Comparison of ENCODE assay signal across 1 cellular context in the genomic region with DNA sequence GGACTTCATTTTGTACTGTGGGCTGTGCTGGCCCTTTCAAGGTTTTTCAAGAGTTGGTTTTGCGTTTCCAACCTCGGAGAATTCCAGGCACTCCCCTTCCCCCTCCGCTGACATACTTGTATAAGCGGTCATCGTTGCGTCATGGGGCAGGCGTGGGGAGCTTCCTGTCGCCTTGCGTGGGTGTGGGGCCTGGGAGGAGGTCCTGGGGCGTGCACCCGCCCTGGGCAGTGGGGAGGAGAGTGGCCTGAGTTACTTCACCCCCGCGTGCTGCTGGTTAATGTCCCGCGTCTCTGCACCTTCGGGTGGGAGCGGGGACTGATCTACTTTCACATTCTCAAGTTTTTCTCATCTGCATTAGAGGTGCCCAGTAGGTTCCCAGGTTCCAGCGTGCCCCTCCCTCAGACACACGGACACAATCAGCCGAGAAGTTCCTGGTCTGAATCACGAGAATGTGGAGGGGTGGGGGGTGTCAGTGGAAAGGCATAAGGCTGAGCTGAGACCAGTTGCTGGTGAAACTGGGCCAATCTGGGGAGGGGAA.
TF ChIP-seq lines count a peak whose summit lies in the region.

No MANE protein-coding gene starts in this region.

TF ChIP-seq in K562, 482 proteins besides CTCF, POLR2A, EP300 and RAD21 (continued from another document and continues in another):
- TF ChIP-seq, protein P1, sequence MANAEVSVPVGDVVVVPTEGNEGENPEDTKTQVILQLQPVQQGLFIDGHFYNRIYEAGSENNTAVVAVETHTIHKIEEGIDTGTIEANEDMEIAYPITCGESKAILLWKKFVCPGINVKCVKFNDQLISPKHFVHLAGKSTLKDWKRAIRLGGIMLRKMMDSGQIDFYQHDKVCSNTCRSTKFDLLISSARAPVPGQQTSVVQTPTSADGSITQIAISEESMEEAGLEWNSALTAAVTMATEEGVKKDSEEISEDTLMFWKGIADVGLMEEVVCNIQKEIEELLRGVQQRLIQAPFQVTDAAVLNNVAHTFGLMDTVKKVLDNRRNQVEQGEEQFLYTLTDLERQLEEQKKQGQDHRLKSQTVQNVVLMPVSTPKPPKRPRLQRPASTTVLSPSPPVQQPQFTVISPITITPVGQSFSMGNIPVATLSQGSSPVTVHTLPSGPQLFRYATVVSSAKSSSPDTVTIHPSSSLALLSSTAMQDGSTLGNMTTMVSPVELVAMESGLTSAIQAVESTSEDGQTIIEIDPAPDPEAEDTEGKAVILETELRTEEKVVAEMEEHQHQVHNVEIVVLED (CRISPR knock-in tag; IDR thresholded peaks at IDR 0.05) = no peak
- TF ChIP-seq TOE1 (IDR thresholded peaks at IDR 0.05; ENCODE audit: borderline replicate concordance) = 0 out of 2 replicates have a peak, but pooled peaks have one; percentile 20
- no peak for TF ChIP-seq TOE1 (CRISPR knock-in tag; IDR thresholded peaks at IDR 0.05; ENCODE audit: borderline replicate concordance, low read depth)
- TF ChIP-seq, protein P2, sequence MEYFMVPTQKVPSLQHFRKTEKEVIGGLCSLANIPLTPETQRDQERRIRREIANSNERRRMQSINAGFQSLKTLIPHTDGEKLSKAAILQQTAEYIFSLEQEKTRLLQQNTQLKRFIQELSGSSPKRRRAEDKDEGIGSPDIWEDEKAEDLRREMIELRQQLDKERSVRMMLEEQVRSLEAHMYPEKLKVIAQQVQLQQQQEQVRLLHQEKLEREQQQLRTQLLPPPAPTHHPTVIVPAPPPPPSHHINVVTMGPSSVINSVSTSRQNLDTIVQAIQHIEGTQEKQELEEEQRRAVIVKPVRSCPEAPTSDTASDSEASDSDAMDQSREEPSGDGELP (CRISPR knock-in tag; IDR thresholded peaks at IDR 0.05; ENCODE audit: borderline replicate concordance) = peak; percentile 46; the same call in 1 of the 2 replicates
- peak; percentile 56 for TF ChIP-seq RBFOX2 (IDR thresholded peaks at IDR 0.05; ENCODE audit: low read depth, low read length)
- peak; percentile 12 for TF ChIP-seq RBM39 (optimal IDR thresholded peaks at IDR 0.05; ENCODE audit: low read depth, low read length)
- TF ChIP-seq ZNF24 (IDR thresholded peaks at IDR 0.05) = 0 out of 2 replicates have a peak, but pooled peaks have one; percentile 10
- no peak for TF ChIP-seq CBX2 (IDR thresholded peaks at IDR 0.05; ENCODE audit: insufficient read depth, low read length, poor library complexity, severe bottlenecking)
- TF ChIP-seq CSDE1 (IDR thresholded peaks at IDR 0.05) = no peak
- TF ChIP-seq, protein P3, sequence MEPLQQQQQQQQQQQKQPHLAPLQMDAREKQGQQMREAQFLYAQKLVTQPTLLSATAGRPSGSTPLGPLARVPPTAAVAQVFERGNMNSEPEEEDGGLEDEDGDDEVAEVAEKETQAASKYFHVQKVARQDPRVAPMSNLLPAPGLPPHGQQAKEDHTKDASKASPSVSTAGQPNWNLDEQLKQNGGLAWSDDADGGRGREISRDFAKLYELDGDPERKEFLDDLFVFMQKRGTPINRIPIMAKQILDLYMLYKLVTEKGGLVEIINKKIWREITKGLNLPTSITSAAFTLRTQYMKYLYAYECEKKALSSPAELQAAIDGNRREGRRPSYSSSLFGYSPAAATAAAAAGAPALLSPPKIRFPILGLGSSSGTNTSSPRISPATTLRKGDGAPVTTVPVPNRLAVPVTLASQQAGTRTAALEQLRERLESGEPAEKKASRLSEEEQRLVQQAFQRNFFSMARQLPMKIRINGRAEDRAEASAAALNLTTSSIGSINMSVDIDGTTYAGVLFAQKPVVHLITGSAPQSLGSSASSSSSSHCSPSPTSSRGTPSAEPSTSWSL (CRISPR knock-in tag; IDR thresholded peaks at IDR 0.05; ENCODE audit: borderline replicate concordance) = no peak
- 0 out of 2 replicates have a peak, but pooled peaks have one; percentile 10 for TF ChIP-seq ZSCAN29 (IDR thresholded peaks at IDR 0.05)
- TF ChIP-seq ZNF253 (CRISPR knock-in tag; conservative IDR thresholded peaks at IDR 0.05) = no peak
- TF ChIP-seq, protein P4, sequence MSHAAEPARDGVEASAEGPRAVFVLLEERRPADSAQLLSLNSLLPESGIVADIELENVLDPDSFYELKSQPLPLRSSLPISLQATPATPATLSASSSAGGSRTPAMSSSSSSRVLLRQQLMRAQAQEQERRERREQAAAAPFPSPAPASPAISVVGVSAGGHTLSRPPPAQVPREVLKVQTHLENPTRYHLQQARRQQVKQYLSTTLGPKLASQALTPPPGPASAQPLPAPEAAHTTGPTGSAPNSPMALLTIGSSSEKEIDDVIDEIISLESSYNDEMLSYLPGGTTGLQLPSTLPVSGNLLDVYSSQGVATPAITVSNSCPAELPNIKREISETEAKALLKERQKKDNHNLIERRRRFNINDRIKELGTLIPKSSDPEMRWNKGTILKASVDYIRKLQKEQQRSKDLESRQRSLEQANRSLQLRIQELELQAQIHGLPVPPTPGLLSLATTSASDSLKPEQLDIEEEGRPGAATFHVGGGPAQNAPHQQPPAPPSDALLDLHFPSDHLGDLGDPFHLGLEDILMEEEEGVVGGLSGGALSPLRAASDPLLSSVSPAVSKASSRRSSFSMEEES (CRISPR knock-in tag; IDR thresholded peaks at IDR 0.05) = no peak
- no peak for TF ChIP-seq MEIS2 (IDR thresholded peaks at IDR 0.05; ENCODE audit: partially characterized antibody)
- TF ChIP-seq, protein P5, sequence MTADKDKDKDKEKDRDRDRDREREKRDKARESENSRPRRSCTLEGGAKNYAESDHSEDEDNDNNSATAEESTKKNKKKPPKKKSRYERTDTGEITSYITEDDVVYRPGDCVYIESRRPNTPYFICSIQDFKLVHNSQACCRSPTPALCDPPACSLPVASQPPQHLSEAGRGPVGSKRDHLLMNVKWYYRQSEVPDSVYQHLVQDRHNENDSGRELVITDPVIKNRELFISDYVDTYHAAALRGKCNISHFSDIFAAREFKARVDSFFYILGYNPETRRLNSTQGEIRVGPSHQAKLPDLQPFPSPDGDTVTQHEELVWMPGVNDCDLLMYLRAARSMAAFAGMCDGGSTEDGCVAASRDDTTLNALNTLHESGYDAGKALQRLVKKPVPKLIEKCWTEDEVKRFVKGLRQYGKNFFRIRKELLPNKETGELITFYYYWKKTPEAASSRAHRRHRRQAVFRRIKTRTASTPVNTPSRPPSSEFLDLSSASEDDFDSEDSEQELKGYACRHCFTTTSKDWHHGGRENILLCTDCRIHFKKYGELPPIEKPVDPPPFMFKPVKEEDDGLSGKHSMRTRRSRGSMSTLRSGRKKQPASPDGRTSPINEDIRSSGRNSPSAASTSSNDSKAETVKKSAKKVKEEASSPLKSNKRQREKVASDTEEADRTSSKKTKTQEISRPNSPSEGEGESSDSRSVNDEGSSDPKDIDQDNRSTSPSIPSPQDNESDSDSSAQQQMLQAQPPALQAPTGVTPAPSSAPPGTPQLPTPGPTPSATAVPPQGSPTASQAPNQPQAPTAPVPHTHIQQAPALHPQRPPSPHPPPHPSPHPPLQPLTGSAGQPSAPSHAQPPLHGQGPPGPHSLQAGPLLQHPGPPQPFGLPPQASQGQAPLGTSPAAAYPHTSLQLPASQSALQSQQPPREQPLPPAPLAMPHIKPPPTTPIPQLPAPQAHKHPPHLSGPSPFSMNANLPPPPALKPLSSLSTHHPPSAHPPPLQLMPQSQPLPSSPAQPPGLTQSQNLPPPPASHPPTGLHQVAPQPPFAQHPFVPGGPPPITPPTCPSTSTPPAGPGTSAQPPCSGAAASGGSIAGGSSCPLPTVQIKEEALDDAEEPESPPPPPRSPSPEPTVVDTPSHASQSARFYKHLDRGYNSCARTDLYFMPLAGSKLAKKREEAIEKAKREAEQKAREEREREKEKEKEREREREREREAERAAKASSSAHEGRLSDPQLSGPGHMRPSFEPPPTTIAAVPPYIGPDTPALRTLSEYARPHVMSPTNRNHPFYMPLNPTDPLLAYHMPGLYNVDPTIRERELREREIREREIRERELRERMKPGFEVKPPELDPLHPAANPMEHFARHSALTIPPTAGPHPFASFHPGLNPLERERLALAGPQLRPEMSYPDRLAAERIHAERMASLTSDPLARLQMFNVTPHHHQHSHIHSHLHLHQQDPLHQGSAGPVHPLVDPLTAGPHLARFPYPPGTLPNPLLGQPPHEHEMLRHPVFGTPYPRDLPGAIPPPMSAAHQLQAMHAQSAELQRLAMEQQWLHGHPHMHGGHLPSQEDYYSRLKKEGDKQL (CRISPR knock-in tag; IDR thresholded peaks at IDR 0.05; ENCODE audit: borderline replicate concordance) = peak; percentile 66; the same call in 1 of the 2 replicates
- TF ChIP-seq, protein P6, sequence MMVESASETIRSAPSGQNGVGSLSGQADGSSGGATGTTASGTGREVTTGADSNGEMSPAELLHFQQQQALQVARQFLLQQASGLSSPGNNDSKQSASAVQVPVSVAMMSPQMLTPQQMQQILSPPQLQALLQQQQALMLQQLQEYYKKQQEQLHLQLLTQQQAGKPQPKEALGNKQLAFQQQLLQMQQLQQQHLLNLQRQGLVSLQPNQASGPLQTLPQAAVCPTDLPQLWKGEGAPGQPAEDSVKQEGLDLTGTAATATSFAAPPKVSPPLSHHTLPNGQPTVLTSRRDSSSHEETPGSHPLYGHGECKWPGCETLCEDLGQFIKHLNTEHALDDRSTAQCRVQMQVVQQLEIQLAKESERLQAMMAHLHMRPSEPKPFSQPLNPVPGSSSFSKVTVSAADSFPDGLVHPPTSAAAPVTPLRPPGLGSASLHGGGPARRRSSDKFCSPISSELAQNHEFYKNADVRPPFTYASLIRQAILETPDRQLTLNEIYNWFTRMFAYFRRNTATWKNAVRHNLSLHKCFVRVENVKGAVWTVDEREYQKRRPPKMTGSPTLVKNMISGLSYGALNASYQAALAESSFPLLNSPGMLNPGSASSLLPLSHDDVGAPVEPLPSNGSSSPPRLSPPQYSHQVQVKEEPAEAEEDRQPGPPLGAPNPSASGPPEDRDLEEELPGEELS (CRISPR knock-in tag; IDR thresholded peaks at IDR 0.05; ENCODE audit: borderline replicate concordance) = 0 out of 2 replicates have a peak, but pooled peaks have one; percentile 49
- TF ChIP-seq HDAC8 (tag; IDR thresholded peaks at IDR 0.05) = no peak
- TF ChIP-seq KAT2B (IDR thresholded peaks at IDR 0.05; ENCODE audit: low read depth, low read length) = no peak
- TF ChIP-seq ZNF717 (CRISPR knock-in tag; IDR thresholded peaks at IDR 0.05) = no peak
- TF ChIP-seq SMARCB1 (IDR thresholded peaks at IDR 0.05; ENCODE audit: insufficient read length, low read depth) = no peak
- TF ChIP-seq, protein P7, sequence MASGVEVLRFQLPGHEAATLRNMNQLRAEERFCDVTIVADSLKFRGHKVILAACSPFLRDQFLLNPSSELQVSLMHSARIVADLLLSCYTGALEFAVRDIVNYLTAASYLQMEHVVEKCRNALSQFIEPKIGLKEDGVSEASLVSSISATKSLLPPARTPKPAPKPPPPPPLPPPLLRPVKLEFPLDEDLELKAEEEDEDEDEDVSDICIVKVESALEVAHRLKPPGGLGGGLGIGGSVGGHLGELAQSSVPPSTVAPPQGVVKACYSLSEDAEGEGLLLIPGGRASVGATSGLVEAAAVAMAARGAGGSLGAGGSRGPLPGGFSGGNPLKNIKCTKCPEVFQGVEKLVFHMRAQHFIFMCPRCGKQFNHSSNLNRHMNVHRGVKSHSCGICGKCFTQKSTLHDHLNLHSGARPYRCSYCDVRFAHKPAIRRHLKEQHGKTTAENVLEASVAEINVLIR (CRISPR knock-in tag; IDR thresholded peaks at IDR 0.05) = peak; percentile 64
- TF ChIP-seq TCF3 (CRISPR knock-in tag; IDR thresholded peaks at IDR 0.05) = no peak; the same call in 1 of the 2 replicates
- TF ChIP-seq, protein P8, sequence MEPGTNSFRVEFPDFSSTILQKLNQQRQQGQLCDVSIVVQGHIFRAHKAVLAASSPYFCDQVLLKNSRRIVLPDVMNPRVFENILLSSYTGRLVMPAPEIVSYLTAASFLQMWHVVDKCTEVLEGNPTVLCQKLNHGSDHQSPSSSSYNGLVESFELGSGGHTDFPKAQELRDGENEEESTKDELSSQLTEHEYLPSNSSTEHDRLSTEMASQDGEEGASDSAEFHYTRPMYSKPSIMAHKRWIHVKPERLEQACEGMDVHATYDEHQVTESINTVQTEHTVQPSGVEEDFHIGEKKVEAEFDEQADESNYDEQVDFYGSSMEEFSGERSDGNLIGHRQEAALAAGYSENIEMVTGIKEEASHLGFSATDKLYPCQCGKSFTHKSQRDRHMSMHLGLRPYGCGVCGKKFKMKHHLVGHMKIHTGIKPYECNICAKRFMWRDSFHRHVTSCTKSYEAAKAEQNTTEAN (CRISPR knock-in tag; IDR thresholded peaks at IDR 0.05) = no peak
- no peak for TF ChIP-seq RBM17 (IDR thresholded peaks at IDR 0.05; ENCODE audit: borderline replicate concordance, low read depth, low read length)
- 0 out of 2 replicates have a peak, but pooled peaks have one; percentile 5 for TF ChIP-seq HLTF (IDR thresholded peaks at IDR 0.05)
- no peak for TF ChIP-seq SIN3B (IDR thresholded peaks at IDR 0.05; ENCODE audit: low read depth)
- TF ChIP-seq HOXB6 (CRISPR knock-in tag; IDR thresholded peaks at IDR 0.05; ENCODE audit: borderline replicate concordance) = no peak
- no peak for TF ChIP-seq ERF (CRISPR knock-in tag; IDR thresholded peaks at IDR 0.05)
- TF ChIP-seq, protein P9, sequence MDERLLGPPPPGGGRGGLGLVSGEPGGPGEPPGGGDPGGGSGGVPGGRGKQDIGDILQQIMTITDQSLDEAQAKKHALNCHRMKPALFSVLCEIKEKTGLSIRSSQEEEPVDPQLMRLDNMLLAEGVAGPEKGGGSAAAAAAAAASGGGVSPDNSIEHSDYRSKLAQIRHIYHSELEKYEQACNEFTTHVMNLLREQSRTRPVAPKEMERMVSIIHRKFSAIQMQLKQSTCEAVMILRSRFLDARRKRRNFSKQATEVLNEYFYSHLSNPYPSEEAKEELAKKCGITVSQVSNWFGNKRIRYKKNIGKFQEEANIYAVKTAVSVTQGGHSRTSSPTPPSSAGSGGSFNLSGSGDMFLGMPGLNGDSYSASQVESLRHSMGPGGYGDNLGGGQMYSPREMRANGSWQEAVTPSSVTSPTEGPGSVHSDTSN (CRISPR knock-in tag; IDR thresholded peaks at IDR 0.05; ENCODE audit: low read depth) = no peak
- TF ChIP-seq, protein P9 (tag; conservative IDR thresholded peaks at IDR 0.05; ENCODE audit: low read depth) = no peak
